14 cellular contexts compared by ENCODE assay signal in the genomic region with DNA sequence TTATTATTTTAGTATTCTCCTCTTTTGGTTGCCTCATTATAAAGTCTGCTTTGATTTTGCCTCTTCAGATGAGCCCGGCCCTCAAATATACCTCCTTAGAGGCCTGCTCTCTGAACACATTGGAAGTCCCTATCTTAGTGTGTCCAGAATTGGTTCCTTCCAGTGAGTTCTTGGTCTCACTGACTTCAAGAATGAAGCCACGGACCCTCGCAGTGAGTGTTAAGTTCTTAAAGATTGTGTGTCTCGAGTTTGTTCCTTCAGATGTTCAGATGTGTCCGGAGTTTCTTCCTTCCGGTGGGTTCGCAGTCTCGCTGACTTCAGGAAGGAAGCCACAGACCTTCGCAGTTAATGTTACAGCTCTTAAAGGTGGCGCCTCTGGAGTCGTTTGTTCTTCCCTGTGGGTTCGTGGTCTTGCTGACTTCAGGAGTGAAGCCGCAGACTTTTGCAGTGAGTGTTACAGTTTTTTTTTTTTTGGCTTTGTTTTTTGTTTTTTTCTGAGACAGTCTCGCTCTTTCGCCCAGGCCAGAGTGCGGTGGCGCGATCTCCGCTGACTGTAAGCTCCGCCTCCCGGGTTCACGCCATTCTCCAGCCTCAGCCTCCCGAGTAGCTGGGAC. TPM values are rescaled to one million over a fixed set of nuclear protein-coding genes. Genes with fewer than 3 reads are reported as not detected.
DNase-seq lines count a peak whose midpoint lies in the region; ATAC-seq, FAIRE-seq and TF ChIP-seq lines count a peak whose summit lies in the region.
"Had no signal": no experiment of that assay in that cellular context is flagged by ENCODE, and none has a peak within 500 bp of the region (broad histone marks: within the 10 kb centered on the region; RNA-seq: fewer than 3 reads in every experiment).

No MANE protein-coding gene starts in this region.

- no peak overlapping the region for H2AFZ ChIP-seq in Loucy (ENCODE audit: low read length)

- peak overlapping the region; percentile 64 for H3K4me3 Mint-ChIP-seq in activated CD8-positive, alpha-beta T cell treated with anti-CD3 and anti-CD28 coated beads, Interleukin-2, amount 10 ng/mL, durations not matched to agents 7 days and 5 days
- peak overlapping the region; percentile 74 for H3K4me3 Mint-ChIP-seq in central memory CD8-positive, alpha-beta T cell
- peak overlapping the region; percentile 38 for H3K4me3 Mint-ChIP-seq in stimulated activated memory B cell treated with anti-CD40 and anti-IgM and Interleukin-4, amounts not matched to agents 10 μg/mL and 1 μg/mL and 100 μg/mL, for 72 hours

- no peaks in the 10 kb centered on the region for H3K79me2 ChIP-seq in Loucy (ENCODE audit: insufficient read depth, low read length)

- no peaks in the 10 kb centered on the region for H3K9me2 ChIP-seq in Loucy (replicated peaks; ENCODE audit: low read depth, low read length)

- TF ChIP-seq CTCF in Loucy (conservative IDR thresholded peaks at IDR 0.05; ENCODE audit: low read length) = no peak

- peak overlapping the region; percentile 74 for H3K27ac Mint-ChIP-seq in activated CD8-positive, alpha-beta T cell treated with anti-CD3 and anti-CD28 coated beads, Interleukin-2, amount 10 ng/mL, durations not matched to agents 7 days and 5 days
- peak overlapping the region; percentile 73 for H3K27ac Mint-ChIP-seq in central memory CD8-positive, alpha-beta T cell (ENCODE audit: low read depth)
- peak overlapping the region; percentile 71 for H3K27ac Mint-ChIP-seq in stimulated activated memory B cell treated with anti-CD40 and anti-IgM and Interleukin-4, amounts not matched to agents 10 μg/mL and 1 μg/mL and 100 μg/mL, for 72 hours

- FAIRE-seq in frontal cortex (lab: Jason Lieb, UNC) = no peak

- H3K4me2 ChIP-seq in Loucy (ENCODE audit: low read depth, low read length, poor library complexity, severe bottlenecking) = peak overlapping the region; percentile 78
- H3K4me2 ChIP-seq: KMS-11 had no signal

- ATAC-seq in activated CD8-positive, alpha-beta T cell treated with anti-CD3 and anti-CD28 coated beads, Interleukin-2, amount 10 ng/mL, durations not matched to agents 7 days and 5 days = peak; percentile 84
- ATAC-seq in central memory CD8-positive, alpha-beta T cell (replicated peaks; ENCODE audit: extremely low read depth, poor library complexity, severe bottlenecking) = peak; percentile 81
- ATAC-seq in stimulated activated memory B cell treated with anti-CD40 and anti-IgM and Interleukin-4, amounts not matched to agents 10 μg/mL and 1 μg/mL and 100 μg/mL, for 72 hours = no peak

- peak overlapping the region; percentile 37 for H3K9ac ChIP-seq in Loucy (ENCODE audit: low read depth, low read length, poor library complexity, severe bottlenecking)
- H3K9ac ChIP-seq: KMS-11 had no signal

- H3K9me3 Mint-ChIP-seq in activated CD8-positive, alpha-beta T cell treated with anti-CD3 and anti-CD28 coated beads, Interleukin-2, amount 10 ng/mL, durations not matched to agents 7 days and 5 days (ENCODE audit: insufficient read depth) = no peaks in the 10 kb centered on the region
- no peaks in the 10 kb centered on the region for H3K9me3 Mint-ChIP-seq in central memory CD8-positive, alpha-beta T cell
- H3K9me3 Mint-ChIP-seq in stimulated activated memory B cell treated with anti-CD40 and anti-IgM and Interleukin-4, amounts not matched to agents 10 μg/mL and 1 μg/mL and 100 μg/mL, for 72 hours = no peaks in the 10 kb centered on the region

- POLR2A ChIA-PET in activated CD8-positive, alpha-beta T cell treated with anti-CD3 and anti-CD28 coated beads, Interleukin-2, amount 10 ng/mL, durations not matched to agents 7 days and 5 days (lab: Charles Lee) = interaction anchor here (2.1 kb wide), 1 partner anchor 39 kb away, joined by 9 read pairs; no protein-coding TSS in a partner anchor

- H3K4me1 Mint-ChIP-seq in activated CD8-positive, alpha-beta T cell treated with anti-CD3 and anti-CD28 coated beads, Interleukin-2, amount 10 ng/mL, durations not matched to agents 7 days and 5 days (ENCODE audit: low read depth) = peaks cover 36% of the 10 kb centered on the region
- peaks cover 23% of the 10 kb centered on the region for H3K4me1 Mint-ChIP-seq in central memory CD8-positive, alpha-beta T cell
- peaks cover 15% of the 10 kb centered on the region for H3K4me1 Mint-ChIP-seq in stimulated activated memory B cell treated with anti-CD40 and anti-IgM and Interleukin-4, amounts not matched to agents 10 μg/mL and 1 μg/mL and 100 μg/mL, for 72 hours

- H3K27me3 Mint-ChIP-seq in activated CD8-positive, alpha-beta T cell treated with anti-CD3 and anti-CD28 coated beads, Interleukin-2, amount 10 ng/mL, durations not matched to agents 7 days and 5 days (ENCODE audit: low read depth) = peaks cover 5% of the 10 kb centered on the region
- H3K27me3 Mint-ChIP-seq in central memory CD8-positive, alpha-beta T cell = no peaks in the 10 kb centered on the region
- peaks cover 20% of the 10 kb centered on the region for H3K27me3 Mint-ChIP-seq in stimulated activated memory B cell treated with anti-CD40 and anti-IgM and Interleukin-4, amounts not matched to agents 10 μg/mL and 1 μg/mL and 100 μg/mL, for 72 hours

- CTCF ChIA-PET in activated CD8-positive, alpha-beta T cell treated with anti-CD3 and anti-CD28 coated beads, Interleukin-2, amount 10 ng/mL, durations not matched to agents 7 days and 5 days (lab: Charles Lee) = interaction anchor here (1.2 to 3.4 kb wide), 6 partner anchors 10 to 86 kb away, joined by 3 to 32 read pairs (median 6); no protein-coding TSS in a partner anchor

- H3K4me1 ChIP-seq in Loucy (ENCODE audit: insufficient read depth, low read length, poor library complexity, severe bottlenecking) = peaks cover 54% of the 10 kb centered on the region

- H3K36me3 Mint-ChIP-seq in activated CD8-positive, alpha-beta T cell treated with anti-CD3 and anti-CD28 coated beads, Interleukin-2, amount 10 ng/mL, durations not matched to agents 7 days and 5 days (ENCODE audit: low read depth) = peaks cover 8% of the 10 kb centered on the region
- H3K36me3 Mint-ChIP-seq in central memory CD8-positive, alpha-beta T cell (ENCODE audit: insufficient read depth) = peaks cover 1% of the 10 kb centered on the region
- no peaks in the 10 kb centered on the region for H3K36me3 Mint-ChIP-seq in stimulated activated memory B cell treated with anti-CD40 and anti-IgM and Interleukin-4, amounts not matched to agents 10 μg/mL and 1 μg/mL and 100 μg/mL, for 72 hours

- peaks cover 8% of the 10 kb centered on the region for H3F3A ChIP-seq in Loucy (ENCODE audit: low read depth)

- peak overlapping the region; percentile 58 for H3K4me3 ChIP-seq in Loucy (ENCODE audit: low read length, poor library complexity, severe bottlenecking)

- H4K20me1 ChIP-seq in Loucy (ENCODE audit: insufficient read depth, low read length, poor library complexity, severe bottlenecking) = no peaks in the 10 kb centered on the region

- peak; percentile 73 for DNase-seq in activated CD8-positive, alpha-beta T cell treated with anti-CD3 and anti-CD28 coated beads, Interleukin-2, amount 10 ng/mL, durations not matched to agents 7 days and 5 days
- peak in 1 of 2 donors; percentile 30 for DNase-seq in central memory CD8-positive, alpha-beta T cell (ENCODE audit: low spot score in 2 of 2)
- no peak for DNase-seq in ecto neural progenitor cell (ENCODE audit: low spot score)
- no peak for DNase-seq in SW480 (ENCODE audit: low spot score)
- no peak for DNase-seq in frontal cortex (ENCODE audit: low spot score in 2 of 2)
- DNase-seq: DMS153, glutamatergic neuron, mesenchymal stem cell, retina, SHP77 had no signal

- no peaks in the 10 kb centered on the region for H3K27me3 ChIP-seq in Loucy (ENCODE audit: insufficient read depth, low read length, poor library complexity, severe bottlenecking)

- no peaks in the 10 kb centered on the region for H3K9me3 ChIP-seq in Loucy (ENCODE audit: insufficient read depth, low read depth, low read length)

- no peaks in the 10 kb centered on the region for H3K36me3 ChIP-seq in Loucy (ENCODE audit: insufficient read depth, low read length)

RNA-seq across cellular contexts. Expression of gene NOS2, which starts 45.8 kb away (rescaled TPM):
- total RNA-seq in activated CD8-positive, alpha-beta T cell treated with anti-CD3 and anti-CD28 coated beads, Interleukin-2, amount 10 ng/mL, durations not matched to agents 7 days and 5 days = not detected
- 1.2 TPM for total RNA-seq in frontal cortex
- total RNA-seq: NCI-H460 had no signal

RNA-seq across cellular contexts. Expression of gene LYRM9, which starts 47.0 kb away (rescaled TPM):
- 1 to 10 TPM; 1.6 to 3.6 TPM for total RNA-seq in activated CD8-positive, alpha-beta T cell treated with anti-CD3 and anti-CD28 coated beads, Interleukin-2, amount 10 ng/mL, durations not matched to agents 7 days and 5 days
- 9.8 TPM for total RNA-seq in frontal cortex
